ENCODE assay signal across 27 cellular contexts in the genomic region with DNA sequence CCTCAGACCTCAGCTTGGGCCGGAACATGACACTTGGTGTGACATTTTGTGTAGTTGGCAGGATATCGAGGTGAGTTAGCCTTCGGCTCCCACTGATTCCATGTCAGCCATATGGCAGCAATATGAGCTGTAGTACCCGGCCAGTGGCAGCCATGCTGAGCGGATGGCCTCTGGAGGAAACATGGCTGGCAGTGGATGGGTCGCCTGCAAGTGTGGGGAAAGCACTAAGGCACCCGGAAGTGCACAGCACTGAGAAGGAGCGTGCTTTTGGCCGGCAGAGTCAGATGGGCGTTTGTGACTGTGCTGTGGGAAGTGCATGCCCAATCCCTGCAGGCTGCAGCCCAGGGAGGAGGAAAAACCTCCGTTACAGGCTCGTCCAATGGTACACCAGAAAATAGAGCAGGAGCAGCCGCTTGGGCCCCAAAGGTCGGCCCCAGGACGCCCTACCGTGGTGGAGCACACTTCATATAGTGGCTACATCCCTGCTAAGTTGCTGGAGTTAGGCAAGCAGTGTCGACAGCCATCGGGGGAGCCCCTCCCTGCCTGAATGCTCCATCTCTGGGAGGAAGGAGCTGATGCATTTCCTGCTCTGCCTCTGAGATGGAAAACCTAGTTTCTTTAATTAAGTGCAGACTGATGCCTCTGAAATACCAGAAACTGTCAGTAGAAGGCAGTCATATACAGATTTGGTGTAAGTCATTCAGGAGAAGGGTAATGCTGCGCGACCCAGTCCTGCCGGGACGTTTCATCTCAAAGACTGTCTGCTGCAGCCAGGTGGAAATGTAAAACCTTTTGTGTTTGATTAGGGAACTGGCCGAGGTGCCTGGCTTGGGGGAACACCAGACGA.
"Had no signal": no experiment of that assay in that cellular context is flagged by ENCODE, and none has a peak within 500 bp of the region (broad histone marks: within the 10 kb centered on the region; RNA-seq: fewer than 3 reads in every experiment).

No MANE protein-coding gene starts in this region.

- H3K27ac ChIP-seq: esophagus muscularis mucosa, gastroesophageal sphincter, neutrophil, ovary, prostate gland, thyroid gland had no signal

- ATAC-seq: activated CD8-positive, alpha-beta T cell treated with anti-CD3 and anti-CD28 coated beads, Interleukin-2, amount 10 ng/mL, durations not matched to agents 7 days and 5 days; gastroesophageal sphincter had no signal

- H3K4me1 ChIP-seq: esophagus muscularis mucosa, gastroesophageal sphincter, prostate gland, thyroid gland had no signal

- H3K4me1 Mint-ChIP-seq: activated naive CD4-positive, alpha-beta T cell treated with anti-CD3 and anti-CD28 coated beads, Interleukin-2, amount 50 U/mL, for 24 hours; brain; memory B cell; nephron had no signal

- H3K27me3 ChIP-seq: esophagus muscularis mucosa, gastroesophageal sphincter, neutrophil, ovary, thyroid gland had no signal

- H3K36me3 ChIP-seq: esophagus muscularis mucosa, gastroesophageal sphincter, neutrophil, ovary, prostate gland, thyroid gland had no signal

- DNase-seq: activated CD4-positive, alpha-beta T cell treated with anti-CD3 and anti-CD28 coated beads, Interleukin-2, amount 50 U/mL, for 1 hour; activated CD4-positive, CD25-positive, alpha-beta regulatory T cell treated with anti-CD3 and anti-CD28 coated beads, Interleukin-2, amount 50 U/mL, for 72 hours; activated CD8-positive, alpha-beta T cell treated with anti-CD3 and anti-CD28 coated beads, Interleukin-2, amount 10 ng/mL, durations not matched to agents 7 days and 5 days; activated gamma-delta T cell treated with Interleukin-2 at 50 U/mL for 16 hours; anterior cingulate cortex; caudate nucleus; effector memory CD4-positive, alpha-beta T cell; head of caudate nucleus; hypothalamus; islet precursor cell; left cardiac atrium; ovary; stimulated activated CD4-positive, alpha-beta T cell treated with anti-CD3 and anti-CD28 coated beads, Interleukin-12 subunit alpha, Interleukin-12 subunit beta, amount 100 ng/mL, for 4 hours; stimulated activated CD4-positive, alpha-beta T cell treated with anti-CD3 and anti-CD28 coated beads, Interleukin-4, amount 100 ng/mL, for 4 hours; substantia nigra; thyroid gland had no signal

- H3K9me3 Mint-ChIP-seq: activated naive CD4-positive, alpha-beta T cell treated with anti-CD3 and anti-CD28 coated beads, Interleukin-2, amount 50 U/mL, for 24 hours had no signal

- H3K27me3 Mint-ChIP-seq: activated naive CD4-positive, alpha-beta T cell treated with anti-CD3 and anti-CD28 coated beads, Interleukin-2, amount 50 U/mL, for 24 hours; brain; memory B cell; stimulated activated naive CD8-positive, alpha-beta T cell treated with anti-CD3 and anti-CD28 coated beads, Interleukin-15, Interleukin-2, amounts not matched to agents 100 ng/mL and 50 ng/mL, for 24 hours had no signal

- FAIRE-seq: endothelial cell of umbilical vein had no signal

- H3K9me3 ChIP-seq: gastroesophageal sphincter, neutrophil, ovary, prostate gland, thyroid gland had no signal

- H3K27ac Mint-ChIP-seq: activated CD8-positive, alpha-beta T cell treated with anti-CD3 and anti-CD28 coated beads, Interleukin-2, amount 10 ng/mL, durations not matched to agents 7 days and 5 days; activated naive CD4-positive, alpha-beta T cell treated with anti-CD3 and anti-CD28 coated beads, Interleukin-2, amount 50 U/mL, for 24 hours; brain; memory B cell; stimulated activated naive CD8-positive, alpha-beta T cell treated with anti-CD3 and anti-CD28 coated beads, Interleukin-15, Interleukin-2, amounts not matched to agents 100 ng/mL and 50 ng/mL, for 24 hours; T-helper 1 cell treated with Interleukin-12 subunit alpha and Interleukin-12 subunit beta and Interleukin-4 antibody, amounts not matched to agents 30 μg/mL and 1 μg/mL, for 36 hours had no signal

- H3K4me3 Mint-ChIP-seq: activated CD8-positive, alpha-beta T cell treated with anti-CD3 and anti-CD28 coated beads, Interleukin-2, amount 10 ng/mL, durations not matched to agents 7 days and 5 days; activated naive CD4-positive, alpha-beta T cell treated with anti-CD3 and anti-CD28 coated beads, Interleukin-2, amount 50 U/mL, for 24 hours; brain; memory B cell; nephron; stimulated activated naive CD8-positive, alpha-beta T cell treated with anti-CD3 and anti-CD28 coated beads, Interleukin-15, Interleukin-2, amounts not matched to agents 100 ng/mL and 50 ng/mL, for 24 hours; T-helper 1 cell treated with Interleukin-12 subunit alpha and Interleukin-12 subunit beta and Interleukin-4 antibody, amounts not matched to agents 30 μg/mL and 1 μg/mL, for 36 hours had no signal

- H3K36me3 Mint-ChIP-seq: activated naive CD4-positive, alpha-beta T cell treated with anti-CD3 and anti-CD28 coated beads, Interleukin-2, amount 50 U/mL, for 24 hours; brain; memory B cell had no signal

- H3K4me3 ChIP-seq: esophagus muscularis mucosa, gastroesophageal sphincter, ovary, prostate gland, thyroid gland had no signal
